18 cellular contexts compared by ENCODE assay signal in genomic region chr17:1546292-1546922, GRCh38. TPM values are rescaled to one million over a fixed set of nuclear protein-coding genes. Genes with fewer than 3 reads are reported as not detected.
DNase-seq lines count a peak whose midpoint lies in the region; ATAC-seq and TF ChIP-seq lines count a peak whose summit lies in the region.
"Had no signal": no experiment of that assay in that cellular context is flagged by ENCODE, and none has a peak within 500 bp of the region (broad histone marks: within the 10 kb centered on the region; RNA-seq: fewer than 3 reads in every experiment).

No MANE protein-coding gene starts in this region.

- no peak overlapping the region for H3K14ac ChIP-seq in trophoblast cell (ENCODE audit: low read length)

- no peaks in the 10 kb centered on the region for H3K27me3 Mint-ChIP-seq in T-helper 17 cell
- H3K27me3 Mint-ChIP-seq: IgD-negative memory B cell had no signal

- no peak overlapping the region for H4K12ac ChIP-seq in trophoblast cell (ENCODE audit: low read depth, low read length)

- H3K4me2 ChIP-seq in hepatocyte: no peak overlapping the region
- no peak overlapping the region for H3K4me2 ChIP-seq in trophoblast cell (ENCODE audit: low read length)

- no peaks in the 10 kb centered on the region for H3K79me1 ChIP-seq in trophoblast cell (ENCODE audit: low read length)

- 89% methylated on average over 6 of the region's 6 CpGs for WGBS in hepatocyte (ENCODE audit: low lambda C conversion rate, missing lambda C conversion rate)
- WGBS in trophoblast cell (ENCODE audit: extremely low coverage, insufficient coverage, insufficient read length): no CpG with 5 or more reads among the region's 6 CpGs

- H2BK5ac ChIP-seq in trophoblast cell (ENCODE audit: low read depth, low read length, poor library complexity): no peak overlapping the region

- H3K27ac ChIP-seq in hepatocyte (peak overlapping the region; percentile 70), trophoblast cell (ENCODE audit: low read depth, low read length) (no peak overlapping the region)

- H3K4me3 ChIP-seq in AG10803 (ENCODE audit: low read length) (no peak overlapping the region), hepatocyte (no peak overlapping the region), trophoblast cell (ENCODE audit: low read depth, low read length) (no peak overlapping the region)
- H3K4me3 ChIP-seq: HAP-1 had no signal

- no peak overlapping the region for H2AK5ac ChIP-seq in trophoblast cell (ENCODE audit: low read length)

- H2BK120ac ChIP-seq in trophoblast cell (ENCODE audit: insufficient read depth, low read length, poor library complexity): no peak overlapping the region

- H3K27me3 ChIP-seq in hepatocyte: no peaks in the 10 kb centered on the region
- no peaks in the 10 kb centered on the region for H3K27me3 ChIP-seq in trophoblast cell (ENCODE audit: insufficient read depth, low read length)

- H3K36me3 Mint-ChIP-seq in T-helper 17 cell (ENCODE audit: low read depth): peaks cover 6% of the 10 kb centered on the region

- no peak overlapping the region for H4K8ac ChIP-seq in trophoblast cell (ENCODE audit: low read depth, low read length)

- TF ChIP-seq CTCF in AG10803 (conservative IDR thresholded peaks at IDR 0.05; ENCODE audit: low read length): no peak
- TF ChIP-seq CTCF in hepatocyte (IDR thresholded peaks at IDR 0.05; ENCODE audit: poor library complexity): no peak

- H3K4me1 ChIP-seq in hepatocyte (ENCODE audit: insufficient read depth) (peaks cover 4% of the 10 kb centered on the region), trophoblast cell (ENCODE audit: control insufficient read depth in 1 of 2, insufficient read depth in 2 of 2, low read length in 2 of 2) (no peaks in the 10 kb centered on the region)
- H3K4me1 ChIP-seq: HAP-1 had no signal

- H3K36me3 ChIP-seq in hepatocyte (replicated peaks; ENCODE audit: insufficient read depth, low read depth) (no peaks in the 10 kb centered on the region), trophoblast cell (ENCODE audit: control insufficient read depth in 1 of 2, insufficient read depth in 2 of 2, low read length in 2 of 2) (peaks cover 59 to 69% of the 10 kb centered on the region in 2 experiments)

- no peaks in the 10 kb centered on the region for H4K20me1 ChIP-seq in hepatocyte (ENCODE audit: insufficient read depth, poor library complexity, severe bottlenecking)

- no peak overlapping the region for H3K23ac ChIP-seq in trophoblast cell (ENCODE audit: low read length)

- H2AFZ ChIP-seq in hepatocyte (no peak overlapping the region), trophoblast cell (ENCODE audit: insufficient read depth, low read length, poor library complexity) (no peak overlapping the region)

- no peaks in the 10 kb centered on the region for H3K9me3 ChIP-seq in T-helper 17 cell (ENCODE audit: control insufficient read depth, low read length, poor library complexity, severe bottlenecking)
- no peaks in the 10 kb centered on the region for H3K9me3 ChIP-seq in hepatocyte (ENCODE audit: low read depth)
- no peaks in the 10 kb centered on the region for H3K9me3 ChIP-seq in trophoblast cell (ENCODE audit: insufficient read depth, low read depth, low read length)
- H3K9me3 ChIP-seq: HAP-1 had no signal

- H3K9me2 ChIP-seq in hepatocyte (replicated peaks; ENCODE audit: insufficient read depth): no peaks in the 10 kb centered on the region

- no peak overlapping the region for H3K9ac ChIP-seq in trophoblast cell (ENCODE audit: low read length)

- H2BK12ac ChIP-seq in trophoblast cell (ENCODE audit: low read length): no peak overlapping the region

- H3K18ac ChIP-seq in trophoblast cell (ENCODE audit: low read length): no peak overlapping the region

- DNase-seq in AG10803 (ENCODE audit: low read depth) (peak; percentile 19), T-helper 17 cell (no peak), hepatocyte (ENCODE audit: low spot score) (no peak), trophoblast cell (peak; percentile 43 to 60), NOMO-1 treated with DMSO at 0.1 percent for 48 hours (lab: John Stamatoyannopoulos, UW; ENCODE audit: unreplicated experiment) (no peak)
- DNase-seq: C1 segment of cervical spinal cord, Kasumi-1, NCI-H1105 treated with DMSO at 0.1 percent for 48 hours, NCI-H1694 treated with DMSO at 0.1 percent for 48 hours, NCI-H2107, NCI-H2227 treated with DMSO at 0.1 percent for 48 hours, NCI-H524 treated with DMSO at 0.1 percent for 48 hours, Right ventricle myocardium superior had no signal

- no peak overlapping the region for H3K4ac ChIP-seq in trophoblast cell (ENCODE audit: low read depth, low read length)

- no peak overlapping the region for H4K91ac ChIP-seq in trophoblast cell (ENCODE audit: low read depth, low read length)

- ATAC-seq in T-helper 17 cell: no peak
- ATAC-seq in HG03520 (IDR thresholded peaks at IDR 0.05; ENCODE audit: unreplicated experiment): no peak
- no peak for ATAC-seq in GM21619 (IDR thresholded peaks at IDR 0.05; ENCODE audit: unreplicated experiment)
- ATAC-seq: Panc1 had no signal

- H3K4me1 Mint-ChIP-seq in T-helper 17 cell: peaks cover 4% of the 10 kb centered on the region

- H3K79me2 ChIP-seq in hepatocyte: no peaks in the 10 kb centered on the region
- no peaks in the 10 kb centered on the region for H3K79me2 ChIP-seq in trophoblast cell (ENCODE audit: control insufficient read depth, insufficient read depth, low read length, poor library complexity)

- H3K4me3 Mint-ChIP-seq in T-helper 17 cell: no peak overlapping the region
- H3K4me3 Mint-ChIP-seq: IgD-negative memory B cell had no signal

- peak overlapping the region; percentile 59 for H3K27ac Mint-ChIP-seq in T-helper 17 cell
- H3K27ac Mint-ChIP-seq: IgD-negative memory B cell had no signal

RNA-seq across cellular contexts. Expression of gene PITPNA, which starts 16.2 kb away (rescaled TPM):
- total RNA-seq in T-helper 17 cell: 10 to 100 TPM; 41.6 to 48.0 TPM
- total RNA-seq in hepatocyte: 25.4 and 26.8 TPM in 2 replicates
- 55.0 and 58.0 TPM in 2 replicates for polyA plus RNA-seq in hepatocyte
- 132 and 135 TPM in 2 replicates for polyA plus RNA-seq in trophoblast cell (2013)

RNA-seq across cellular contexts. Expression of gene INPP5K, which starts 30.0 kb away (rescaled TPM):
- total RNA-seq in T-helper 17 cell (100 to 1,000 TPM; 172 to 189 TPM), hepatocyte (34.7 and 48.4 TPM in 2 replicates)
- 33.5 and 40.4 TPM in 2 replicates for polyA plus RNA-seq in hepatocyte
- 22.0 and 24.5 TPM in 2 replicates for polyA plus RNA-seq in trophoblast cell (2013)

RNA-seq across cellular contexts. Expression of gene MYO1C, which starts 53.9 kb away (rescaled TPM):
- total RNA-seq in T-helper 17 cell: 10 to 100 TPM; 29.5 to 43.1 TPM
- total RNA-seq in hepatocyte: 74.4 and 76.8 TPM in 2 replicates
- 85.3 and 92.3 TPM in 2 replicates for polyA plus RNA-seq in hepatocyte
- 83.3 and 84.7 TPM in 2 replicates for polyA plus RNA-seq in trophoblast cell (2013)

Comparison
In these comparisons a context has a peak if more than half of its experiments do, and no peak if none do; other contexts are left out.
1. DNase-seq: peak in AG10803 (single experiment) and trophoblast cell (2 of 2); none in T-helper 17 cell (0 of 3), hepatocyte (single experiment) and NOMO-1 treated with DMSO at 0.1 percent for 48 hours (single experiment).